ENCODE assay signal across 8 cellular contexts in the genomic region with DNA sequence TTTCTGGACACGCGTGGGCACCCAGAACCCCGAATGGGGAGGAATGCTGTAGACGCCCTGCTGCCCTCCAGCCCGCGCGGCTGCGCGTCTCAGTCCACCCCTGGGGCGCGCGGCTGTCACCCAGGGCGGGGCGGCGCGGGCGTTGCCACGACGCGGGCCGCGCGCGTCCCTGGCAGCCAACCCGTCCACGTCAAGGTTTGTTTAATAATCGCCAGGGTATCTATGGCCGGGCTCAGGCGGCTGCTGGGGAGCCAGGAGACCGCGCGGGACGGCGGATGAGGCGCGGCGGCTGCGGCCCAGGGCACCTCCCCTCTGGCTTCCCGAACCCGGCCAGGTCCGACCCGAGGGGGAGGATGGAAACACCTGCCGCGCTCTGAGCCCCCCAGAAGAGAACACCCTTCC. TPM values are rescaled to one million over a fixed set of nuclear protein-coding genes. Genes with fewer than 3 reads are reported as not detected.
DNase-seq lines count a peak whose midpoint lies in the region; ATAC-seq and TF ChIP-seq lines count a peak whose summit lies in the region.

A gene with protein sequence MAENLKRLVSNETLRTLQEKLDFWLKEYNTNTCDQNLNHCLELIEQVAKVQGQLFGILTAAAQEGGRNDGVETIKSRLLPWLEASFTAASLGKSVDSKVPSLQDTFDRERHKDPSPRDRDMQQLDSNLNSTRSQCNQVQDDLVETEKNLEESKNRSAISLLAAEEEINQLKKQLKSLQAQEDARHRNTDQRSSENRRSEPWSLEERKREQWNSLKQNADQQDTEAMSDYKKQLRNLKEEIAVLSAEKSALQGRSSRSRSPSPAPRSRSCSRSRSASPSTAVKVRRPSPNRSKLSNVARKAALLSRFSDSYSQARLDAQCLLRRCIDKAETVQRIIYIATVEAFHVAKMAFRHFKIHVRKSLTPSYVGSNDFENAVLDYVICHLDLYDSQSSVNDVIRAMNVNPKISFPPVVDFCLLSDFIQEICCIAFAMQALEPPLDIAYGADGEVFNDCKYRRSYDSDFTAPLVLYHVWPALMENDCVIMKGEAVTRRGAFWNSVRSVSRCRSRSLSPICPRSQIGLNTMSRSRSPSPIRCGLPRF (plus strand): TSS at position 92 of the 402 bp plus-strand sequence. CDS start 401 bp downstream, outside the sequence.

- POLR2A ChIA-PET in activated CD4-positive, alpha-beta T cell treated with anti-CD3 and anti-CD28 coated beads for 36 hours (lab: Charles Lee), result no interaction called here

- peak within 1 kb of the TSS; percentile 96 for H3K27ac ChIP-seq in WERI-Rb-1
- peak within 1 kb of the TSS in 1 of 2 donors; percentile 29 for H3K27ac ChIP-seq in ovary

- peak; percentile 7 for DNase-seq in activated CD4-positive, alpha-beta T cell treated with anti-CD3 and anti-CD28 coated beads for 36 hours
- DNase-seq in activated CD4-positive, alpha-beta T cell treated with anti-CD3 and anti-CD28 coated beads for 1 hour, result no peak
- DNase-seq in WERI-Rb-1 (peak; percentile 27), foreskin melanocyte (peak; percentile 10), ovary (peak in 4 of 5 donors; percentile 18 to 34 (median 23)), activated gamma-delta T cell (lab: John Stamatoyannopoulos, UW) (no peak), NCI-H2029 treated with DMSO at 0.1 percent for 48 hours (lab: John Stamatoyannopoulos, UW) (no peak)

- H3K27me3 ChIP-seq in WERI-Rb-1 (ENCODE audit: insufficient read depth, low read depth, severe bottlenecking) (no peaks in the 10 kb centered on the region), ovary (no peaks in the 10 kb centered on the region)

- intact Hi-C loops in activated CD4-positive, alpha-beta T cell treated with anti-CD3 and anti-CD28 coated beads for 36 hours (cut with DNase I, micrococcal nuclease), result no loop called here
- intact Hi-C loops in ovary (cut with DNase I), result no loop called here

- 0 to 1% (median 1%) methylated on average over 39 to 44 of the region's 44 CpGs for WGBS in ovary, 3 donors

- no peak for TF ChIP-seq EP300 in ovary (IDR thresholded peaks at IDR 0.05)

- no peaks in the 10 kb centered on the region for H3K36me3 Mint-ChIP-seq in activated CD4-positive, alpha-beta T cell treated with anti-CD3 and anti-CD28 coated beads for 36 hours (ENCODE audit: low read depth)

- CTCF ChIA-PET in activated CD4-positive, alpha-beta T cell treated with anti-CD3 and anti-CD28 coated beads for 36 hours (lab: Charles Lee), result interaction anchor here (0.7 kb wide), 1 partner anchor 30 kb away, joined by 3 read pairs; no protein-coding TSS in a partner anchor

- peaks cover 65% of the 10 kb centered on the region for H3K27me3 Mint-ChIP-seq in activated CD4-positive, alpha-beta T cell treated with anti-CD3 and anti-CD28 coated beads for 36 hours

- H3K4me3 Mint-ChIP-seq in activated CD4-positive, alpha-beta T cell treated with anti-CD3 and anti-CD28 coated beads for 36 hours, result peak within 1 kb of the TSS; percentile 50

- H3K4me3 ChIP-seq in WERI-Rb-1 (ENCODE audit: low read depth, low read length) (peak within 1 kb of the TSS; percentile 93), ovary (peak within 1 kb of the TSS; percentile 47)

- no peak for TF ChIP-seq POLR2A in ovary (IDR thresholded peaks at IDR 0.05)

- no peak for TF ChIP-seq CTCF in WERI-Rb-1 (IDR thresholded peaks at IDR 0.05; ENCODE audit: low read depth, low read length)
- TF ChIP-seq CTCF in ovary (IDR thresholded peaks at IDR 0.05), result no peak

- peaks cover 4% of the 10 kb centered on the region for H3K36me3 ChIP-seq in WERI-Rb-1
- H3K36me3 ChIP-seq in ovary, result no peaks in the 10 kb centered on the region

- ATAC-seq in activated CD4-positive, alpha-beta T cell treated with anti-CD3 and anti-CD28 coated beads for 36 hours, result peak; percentile 39
- peak; percentile 53 for ATAC-seq in HG02610 (IDR thresholded peaks at IDR 0.05; ENCODE audit: unreplicated experiment)

- H3K27ac Mint-ChIP-seq in activated CD4-positive, alpha-beta T cell treated with anti-CD3 and anti-CD28 coated beads for 36 hours, result no peak within 1 kb of the TSS

- H3K4me1 ChIP-seq in ovary (ENCODE audit: insufficient read depth), result no peaks in the 10 kb centered on the region

- no peaks in the 10 kb centered on the region for H3K9me3 Mint-ChIP-seq in activated CD4-positive, alpha-beta T cell treated with anti-CD3 and anti-CD28 coated beads for 36 hours (ENCODE audit: low read depth)

- peaks cover 10% of the 10 kb centered on the region for H3K4me1 Mint-ChIP-seq in activated CD4-positive, alpha-beta T cell treated with anti-CD3 and anti-CD28 coated beads for 36 hours

- H3K9me3 ChIP-seq in WERI-Rb-1 (ENCODE audit: severe bottlenecking), result no peaks in the 10 kb centered on the region
- peaks cover 0 to 9% of the 10 kb centered on the region in 2 donors for H3K9me3 ChIP-seq in ovary

RNA-seq across cellular contexts. Expression of the gene that starts here (rescaled TPM):
- under 1 TPM; 0.27 to 0.39 TPM for total RNA-seq in activated CD4-positive, alpha-beta T cell treated with anti-CD3 and anti-CD28 coated beads for 36 hours
- total RNA-seq in ovary, result 10 to 100 TPM in 1 of 7 donors, 1 to 10 TPM in 6; 1.3 to 40.6 (median 7.6) TPM
- 1 to 10 TPM in 1 of 2 donors, under 1 TPM in 1; 0.77 to 4.8 TPM for polyA plus RNA-seq in ovary

Comparison
In these comparisons a context has a peak if more than half of its experiments do, and no peak if none do; other contexts are left out.
1. Peak in DNase-seq and ATAC-seq in activated CD4-positive, alpha-beta T cell treated with anti-CD3 and anti-CD28 coated beads for 36 hours; RNA of the gene not detected or under 1 TPM.
2. DNase-seq: peak in WERI-Rb-1 (single experiment), foreskin melanocyte (single experiment) and ovary (4 of 5); none in activated CD4-positive, alpha-beta T cell treated with anti-CD3 and anti-CD28 coated beads for 1 hour (single experiment), activated gamma-delta T cell (single experiment) and NCI-H2029 treated with DMSO at 0.1 percent for 48 hours (single experiment).